23 cellular contexts compared by ENCODE assay signal in the genomic region with DNA sequence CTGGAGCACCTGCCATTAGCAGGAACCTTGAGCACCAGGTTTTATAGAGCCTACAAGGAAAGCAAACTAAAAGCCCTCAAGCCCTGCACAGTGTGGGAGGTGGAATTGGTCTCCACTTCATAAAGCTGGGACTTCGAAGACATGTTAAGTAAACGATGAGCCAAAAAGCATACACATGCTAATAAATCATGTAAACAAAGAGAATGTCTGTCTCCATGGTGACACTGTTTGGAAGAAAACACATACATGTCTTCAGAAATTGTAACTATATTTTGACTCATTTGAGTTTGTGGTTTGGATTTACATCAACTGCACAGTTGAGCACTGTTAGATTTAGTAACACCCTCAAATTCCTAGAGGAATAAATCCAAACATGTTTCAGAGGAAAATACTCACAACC.
"Had no signal": no experiment of that assay in that cellular context is flagged by ENCODE, and none has a peak within 500 bp of the region (broad histone marks: within the 10 kb centered on the region; RNA-seq: fewer than 3 reads in every experiment).

No MANE protein-coding gene starts in this region.

- H3K9me3 Mint-ChIP-seq: activated CD4-positive, alpha-beta memory T cell treated with anti-CD3 and anti-CD28 coated beads, Interleukin-2, amount 10 ng/mL, durations not matched to agents 7 days and 5 days had no signal

- H3K27me3 Mint-ChIP-seq: activated CD4-positive, alpha-beta memory T cell treated with anti-CD3 and anti-CD28 coated beads, Interleukin-2, amount 10 ng/mL, durations not matched to agents 7 days and 5 days; activated CD4-positive, alpha-beta T cell treated with anti-CD3 and anti-CD28 coated beads for 36 hours; activated naive CD4-positive, alpha-beta T cell treated with anti-CD3 and anti-CD28 coated beads, Interleukin-2, amount 10 ng/mL, durations not matched to agents 7 days and 5 days; activated naive CD8-positive, alpha-beta T cell treated with anti-CD3 and anti-CD28 coated beads for 36 hours; activated T-helper 17 cell treated with anti-CD3 and anti-CD28 coated beads, Interleukin-2, amount 50 U/mL, for 72 hours had no signal

- ATAC-seq: activated CD4-positive, alpha-beta T cell treated with anti-CD3 and anti-CD28 coated beads for 36 hours; activated T-helper 17 cell treated with anti-CD3 and anti-CD28 coated beads, Interleukin-2, amount 50 U/mL, for 72 hours; Panc1; Right ventricle myocardium inferior had no signal

- H3K27ac ChIP-seq: brain microvascular endothelial cell, WERI-Rb-1 had no signal

- H3K27me3 ChIP-seq: brain microvascular endothelial cell had no signal

- H3K4me1 Mint-ChIP-seq: activated CD4-positive, alpha-beta memory T cell treated with anti-CD3 and anti-CD28 coated beads, Interleukin-2, amount 10 ng/mL, durations not matched to agents 7 days and 5 days; activated CD4-positive, alpha-beta T cell treated with anti-CD3 and anti-CD28 coated beads for 36 hours; activated naive CD4-positive, alpha-beta T cell treated with anti-CD3 and anti-CD28 coated beads, Interleukin-2, amount 10 ng/mL, durations not matched to agents 7 days and 5 days; activated naive CD8-positive, alpha-beta T cell treated with anti-CD3 and anti-CD28 coated beads for 36 hours; activated T-helper 17 cell treated with anti-CD3 and anti-CD28 coated beads, Interleukin-2, amount 50 U/mL, for 72 hours had no signal

- DNase-seq: activated CD4-positive, alpha-beta memory T cell treated with anti-CD3 and anti-CD28 coated beads, Interleukin-2, amount 10 ng/mL, durations not matched to agents 7 days and 5 days; activated CD4-positive, alpha-beta T cell treated with anti-CD3 and anti-CD28 coated beads for 36 hours; activated CD4-positive, alpha-beta T cell treated with anti-CD3 and anti-CD28 coated beads, Interleukin-2, amount 50 U/mL, for 1 hour; activated gamma-delta T cell; activated naive CD4-positive, alpha-beta T cell treated with anti-CD3 and anti-CD28 coated beads, Interleukin-2, amount 10 ng/mL, durations not matched to agents 7 days and 5 days; activated naive CD8-positive, alpha-beta T cell treated with anti-CD3 and anti-CD28 coated beads for 36 hours; activated T-cell treated with anti-CD3 and anti-CD28 coated beads for 4 hours; activated T-cell treated with anti-CD3 and anti-CD28 coated beads, Interleukin-2, amount 50 U/mL, for 48 hours; brain microvascular endothelial cell; cerebellar nuclear complex; Karpas-422; NCI-H1092; NCI-H1930; NCI-H2107; NCI-H510A treated with DMSO at 0.1 percent for 48 hours; NCI-H69; RPMI8226; SK-N-SH; T-helper 1 cell; WERI-Rb-1 had no signal

- H3K36me3 ChIP-seq: brain microvascular endothelial cell, WERI-Rb-1 had no signal

- H3K4me3 Mint-ChIP-seq: activated CD4-positive, alpha-beta memory T cell treated with anti-CD3 and anti-CD28 coated beads, Interleukin-2, amount 10 ng/mL, durations not matched to agents 7 days and 5 days; activated CD4-positive, alpha-beta T cell treated with anti-CD3 and anti-CD28 coated beads for 36 hours; activated naive CD4-positive, alpha-beta T cell treated with anti-CD3 and anti-CD28 coated beads, Interleukin-2, amount 10 ng/mL, durations not matched to agents 7 days and 5 days; activated naive CD8-positive, alpha-beta T cell treated with anti-CD3 and anti-CD28 coated beads for 36 hours; activated T-helper 17 cell treated with anti-CD3 and anti-CD28 coated beads, Interleukin-2, amount 50 U/mL, for 72 hours had no signal

- H3K9ac ChIP-seq: SK-N-SH had no signal

- H3K27ac Mint-ChIP-seq: activated CD4-positive, alpha-beta memory T cell treated with anti-CD3 and anti-CD28 coated beads, Interleukin-2, amount 10 ng/mL, durations not matched to agents 7 days and 5 days; activated CD4-positive, alpha-beta T cell treated with anti-CD3 and anti-CD28 coated beads for 36 hours; activated naive CD4-positive, alpha-beta T cell treated with anti-CD3 and anti-CD28 coated beads, Interleukin-2, amount 10 ng/mL, durations not matched to agents 7 days and 5 days; activated naive CD8-positive, alpha-beta T cell treated with anti-CD3 and anti-CD28 coated beads for 36 hours; activated T-helper 17 cell treated with anti-CD3 and anti-CD28 coated beads, Interleukin-2, amount 50 U/mL, for 72 hours had no signal

- H3K9me3 ChIP-seq: SK-N-SH had no signal

- H3K36me3 Mint-ChIP-seq: activated naive CD4-positive, alpha-beta T cell treated with anti-CD3 and anti-CD28 coated beads, Interleukin-2, amount 10 ng/mL, durations not matched to agents 7 days and 5 days; activated naive CD8-positive, alpha-beta T cell treated with anti-CD3 and anti-CD28 coated beads for 36 hours had no signal
